Comparison of ENCODE assay signal across 10 cellular contexts in genomic region chr3:138786788-138787276, GRCh38. TPM values are rescaled to one million over a fixed set of nuclear protein-coding genes. Genes with fewer than 3 reads are reported as not detected.
A peak's percentile ranks its signal among the peaks of the same experiment; 100 is the strongest.
DNase-seq lines count a peak whose midpoint lies in the region; ATAC-seq and TF ChIP-seq lines count a peak whose summit lies in the region.
"Had no signal": no experiment of that assay in that cellular context is flagged by ENCODE, and none has a peak within 500 bp of the region (broad histone marks: within the 10 kb centered on the region; RNA-seq: fewer than 3 reads in every experiment).

No MANE protein-coding gene starts in this region.

- TF ChIP-seq CTCF in foreskin keratinocyte (conservative IDR thresholded peaks at IDR 0.05) (no peak), transverse colon (IDR thresholded peaks at IDR 0.05) (no peak)

- H3K4me1 ChIP-seq in foreskin keratinocyte (peaks cover 13% of the 10 kb centered on the region), transverse colon (peaks cover 0 to 3% (median 0%) of the 10 kb centered on the region in 4 donors)
- H3K4me1 ChIP-seq: BE2C had no signal

- H3K36me3 ChIP-seq in transverse colon: peaks cover 0 to 2% (median 0%) of the 10 kb centered on the region in 4 donors
- H3K36me3 ChIP-seq: BE2C had no signal

- H3K4me3 ChIP-seq in transverse colon: no peak overlapping the region

- POLR2A ChIA-PET in activated CD4-positive, alpha-beta memory T cell treated with anti-CD3 and anti-CD28 coated beads, Interleukin-2, amount 10 ng/mL, durations not matched to agents 7 days and 5 days (lab: Charles Lee): no interaction called here

- H3K27ac Mint-ChIP-seq in activated naive CD4-positive, alpha-beta T cell treated with anti-CD3 and anti-CD28 coated beads, Interleukin-2, amount 50 U/mL, for 24 hours: peak overlapping the region; percentile 3
- H3K27ac Mint-ChIP-seq in activated naive CD4-positive, alpha-beta T cell treated with anti-CD3 and anti-CD28 coated beads, Interleukin-2, amount 10 ng/mL, durations not matched to agents 7 days and 5 days: no peak overlapping the region
- no peak overlapping the region for H3K27ac Mint-ChIP-seq in activated CD4-positive, alpha-beta memory T cell treated with anti-CD3 and anti-CD28 coated beads, Interleukin-2, amount 10 ng/mL, durations not matched to agents 7 days and 5 days
- H3K27ac Mint-ChIP-seq: T-helper 2 cell treated with Interferon-gamma antibody and Interleukin-4, amounts not matched to agents 5 μg/mL and 100 μg/mL, for 36 hours had no signal

- TF ChIP-seq EP300 in transverse colon (IDR thresholded peaks at IDR 0.05; ENCODE audit: low read depth): no peak

- no peak overlapping the region for H3K27ac ChIP-seq in foreskin keratinocyte
- H3K27ac ChIP-seq in transverse colon: peak overlapping the region in 3 of 4 donors; percentile 2 to 35 (median 27)

- H3K9me3 Mint-ChIP-seq in activated naive CD4-positive, alpha-beta T cell treated with anti-CD3 and anti-CD28 coated beads, Interleukin-2, amount 50 U/mL, for 24 hours: no peaks in the 10 kb centered on the region
- no peaks in the 10 kb centered on the region for H3K9me3 Mint-ChIP-seq in activated naive CD4-positive, alpha-beta T cell treated with anti-CD3 and anti-CD28 coated beads, Interleukin-2, amount 10 ng/mL, durations not matched to agents 7 days and 5 days
- H3K9me3 Mint-ChIP-seq in activated CD4-positive, alpha-beta memory T cell treated with anti-CD3 and anti-CD28 coated beads, Interleukin-2, amount 10 ng/mL, durations not matched to agents 7 days and 5 days: no peaks in the 10 kb centered on the region
- H3K9me3 Mint-ChIP-seq: T-helper 2 cell treated with Interferon-gamma antibody and Interleukin-4, amounts not matched to agents 5 μg/mL and 100 μg/mL, for 36 hours had no signal

- no peak overlapping the region for H3K4me3 Mint-ChIP-seq in activated naive CD4-positive, alpha-beta T cell treated with anti-CD3 and anti-CD28 coated beads, Interleukin-2, amount 50 U/mL, for 24 hours
- no peak overlapping the region for H3K4me3 Mint-ChIP-seq in activated naive CD4-positive, alpha-beta T cell treated with anti-CD3 and anti-CD28 coated beads, Interleukin-2, amount 10 ng/mL, durations not matched to agents 7 days and 5 days
- H3K4me3 Mint-ChIP-seq in activated CD4-positive, alpha-beta memory T cell treated with anti-CD3 and anti-CD28 coated beads, Interleukin-2, amount 10 ng/mL, durations not matched to agents 7 days and 5 days: no peak overlapping the region
- H3K4me3 Mint-ChIP-seq: T-helper 2 cell treated with Interferon-gamma antibody and Interleukin-4, amounts not matched to agents 5 μg/mL and 100 μg/mL, for 36 hours had no signal

- H3K27me3 Mint-ChIP-seq in activated naive CD4-positive, alpha-beta T cell treated with anti-CD3 and anti-CD28 coated beads, Interleukin-2, amount 50 U/mL, for 24 hours: no peaks in the 10 kb centered on the region
- no peaks in the 10 kb centered on the region for H3K27me3 Mint-ChIP-seq in activated naive CD4-positive, alpha-beta T cell treated with anti-CD3 and anti-CD28 coated beads, Interleukin-2, amount 10 ng/mL, durations not matched to agents 7 days and 5 days
- no peaks in the 10 kb centered on the region for H3K27me3 Mint-ChIP-seq in activated CD4-positive, alpha-beta memory T cell treated with anti-CD3 and anti-CD28 coated beads, Interleukin-2, amount 10 ng/mL, durations not matched to agents 7 days and 5 days

- ATAC-seq in foreskin keratinocyte: peak; percentile 94
- no peak for ATAC-seq in HG02642 (IDR thresholded peaks at IDR 0.05; ENCODE audit: poor library complexity, unreplicated experiment)

- no peak for TF ChIP-seq POLR2A in transverse colon (IDR thresholded peaks at IDR 0.05)

- H3K27me3 ChIP-seq in foreskin keratinocyte (no peaks in the 10 kb centered on the region), transverse colon (no peaks in the 10 kb centered on the region)
- H3K27me3 ChIP-seq: BE2C had no signal

- H3K4me1 Mint-ChIP-seq in activated naive CD4-positive, alpha-beta T cell treated with anti-CD3 and anti-CD28 coated beads, Interleukin-2, amount 50 U/mL, for 24 hours: peaks cover 34% of the 10 kb centered on the region
- H3K4me1 Mint-ChIP-seq in activated naive CD4-positive, alpha-beta T cell treated with anti-CD3 and anti-CD28 coated beads, Interleukin-2, amount 10 ng/mL, durations not matched to agents 7 days and 5 days: peaks cover 17% of the 10 kb centered on the region
- H3K4me1 Mint-ChIP-seq in activated CD4-positive, alpha-beta memory T cell treated with anti-CD3 and anti-CD28 coated beads, Interleukin-2, amount 10 ng/mL, durations not matched to agents 7 days and 5 days: peaks cover 20% of the 10 kb centered on the region

- CTCF ChIA-PET in activated naive CD4-positive, alpha-beta T cell treated with anti-CD3 and anti-CD28 coated beads, Interleukin-2, amount 10 ng/mL, durations not matched to agents 7 days and 5 days (lab: Charles Lee): no interaction called here
- CTCF ChIA-PET in activated CD4-positive, alpha-beta memory T cell treated with anti-CD3 and anti-CD28 coated beads, Interleukin-2, amount 10 ng/mL, durations not matched to agents 7 days and 5 days (lab: Charles Lee): interaction anchor here (0.7 to 1.2 kb wide), 2 partner anchors 27 to 130 kb away, joined by 3 to 8 read pairs; no protein-coding TSS in a partner anchor

- in situ Hi-C loops in transverse colon (cut with MboI; ENCODE audit: low pct_ligation_motif_present in 1 of 4, low pct_unique_long_range_greater_than_20kb in 1 of 4, low sequenced_read_pairs in 3 of 4): loop anchor here in 1 of 4 donors (10.0 kb wide), 1 partner anchor 128 kb away; no protein-coding TSS in a partner anchor

- intact Hi-C loops in transverse colon (cut with DNase I; ENCODE audit: low total_unique reads): no loop called here

- WGBS in transverse colon (ENCODE audit: low coverage in 1 of 2), 2 donors: 49 to 64% methylated on average over 3 of the region's 3 CpGs

- peaks cover 16% of the 10 kb centered on the region for H3K36me3 Mint-ChIP-seq in activated naive CD4-positive, alpha-beta T cell treated with anti-CD3 and anti-CD28 coated beads, Interleukin-2, amount 50 U/mL, for 24 hours
- H3K36me3 Mint-ChIP-seq in activated naive CD4-positive, alpha-beta T cell treated with anti-CD3 and anti-CD28 coated beads, Interleukin-2, amount 10 ng/mL, durations not matched to agents 7 days and 5 days: peaks cover 14% of the 10 kb centered on the region
- peaks cover 18% of the 10 kb centered on the region for H3K36me3 Mint-ChIP-seq in activated CD4-positive, alpha-beta memory T cell treated with anti-CD3 and anti-CD28 coated beads, Interleukin-2, amount 10 ng/mL, durations not matched to agents 7 days and 5 days (ENCODE audit: low read depth)

- DNase-seq in activated naive CD4-positive, alpha-beta T cell treated with anti-CD3 and anti-CD28 coated beads, Interleukin-2, amount 10 ng/mL, durations not matched to agents 7 days and 5 days: no peak
- DNase-seq in SW480 (ENCODE audit: low spot score) (peak; percentile 28), foreskin keratinocyte (peak; percentile 76 to 82), transverse colon (no peak), NCI-H526 (lab: John Stamatoyannopoulos, UW) (no peak)
- DNase-seq in activated CD4-positive, alpha-beta memory T cell treated with anti-CD3 and anti-CD28 coated beads, Interleukin-2, amount 10 ng/mL, durations not matched to agents 7 days and 5 days: no peak
- DNase-seq: BE2C had no signal

- H3K9me3 ChIP-seq in transverse colon: no peaks in the 10 kb centered on the region
- H3K9me3 ChIP-seq: BE2C had no signal

RNA-seq across cellular contexts. Expression of gene PIK3CB, which starts 47.9 kb away (rescaled TPM):
- 22.9 and 23.7 TPM in 2 replicates for total RNA-seq in foreskin keratinocyte
- polyA plus RNA-seq in foreskin keratinocyte: 8.0 and 9.1 TPM in 2 replicates
- 10 to 100 TPM; 52.4 to 98.4 (median 76.0) TPM for total RNA-seq in transverse colon
- total RNA-seq in activated CD4-positive, alpha-beta memory T cell treated with anti-CD3 and anti-CD28 coated beads, Interleukin-2, amount 10 ng/mL, durations not matched to agents 7 days and 5 days: 10 to 100 TPM; 13.5 to 14.4 TPM

Comparison
In these comparisons a context has a peak if more than half of its experiments do, and no peak if none do; other contexts are left out.
1. DNase-seq: peak in SW480 (single experiment) and foreskin keratinocyte (2 of 2); none in activated naive CD4-positive, alpha-beta T cell treated with anti-CD3 and anti-CD28 coated beads, Interleukin-2, amount 10 ng/mL, durations not matched to agents 7 days and 5 days (single experiment), transverse colon (single experiment), activated CD4-positive, alpha-beta memory T cell treated with anti-CD3 and anti-CD28 coated beads, Interleukin-2, amount 10 ng/mL, durations not matched to agents 7 days and 5 days (single experiment) and NCI-H526 (0 of 2).